20 cellular contexts compared by ENCODE assay signal in genomic region chr7:16261100-16261499, GRCh38.
"Had no signal": no experiment of that assay in that cellular context is flagged by ENCODE, and none has a peak within 500 bp of the region (broad histone marks: within the 10 kb centered on the region; RNA-seq: fewer than 3 reads in every experiment).

No MANE protein-coding gene starts in this region.

- ATAC-seq: Panc1, PC-3 had no signal

- H3K4me3 ChIP-seq: SJCRH30 had no signal

- H3K4me1 ChIP-seq: SJCRH30 had no signal

- DNase-seq: Karpas-422, KG1, NCI-H1092 treated with DMSO at 0.1 percent for 48 hours, NCI-H1436, NCI-H187, NCI-H2029, NCI-H2081 treated with DMSO at 0.1 percent for 48 hours, NCI-H2171, NCI-H446, NCI-H510A, NCI-H524 treated with DMSO at 0.1 percent for 48 hours, NCI-H69, NCI-H774, PC-3, SHP77 treated with DMSO at 0.1 percent for 48 hours, SJCRH30, SW 1271 had no signal

- H3K36me3 ChIP-seq: SJCRH30 had no signal

- H3K27ac ChIP-seq: HL-60, RWPE1, SJCRH30 had no signal

- H3K27me3 ChIP-seq: SJCRH30 had no signal
